In the genomic region with DNA sequence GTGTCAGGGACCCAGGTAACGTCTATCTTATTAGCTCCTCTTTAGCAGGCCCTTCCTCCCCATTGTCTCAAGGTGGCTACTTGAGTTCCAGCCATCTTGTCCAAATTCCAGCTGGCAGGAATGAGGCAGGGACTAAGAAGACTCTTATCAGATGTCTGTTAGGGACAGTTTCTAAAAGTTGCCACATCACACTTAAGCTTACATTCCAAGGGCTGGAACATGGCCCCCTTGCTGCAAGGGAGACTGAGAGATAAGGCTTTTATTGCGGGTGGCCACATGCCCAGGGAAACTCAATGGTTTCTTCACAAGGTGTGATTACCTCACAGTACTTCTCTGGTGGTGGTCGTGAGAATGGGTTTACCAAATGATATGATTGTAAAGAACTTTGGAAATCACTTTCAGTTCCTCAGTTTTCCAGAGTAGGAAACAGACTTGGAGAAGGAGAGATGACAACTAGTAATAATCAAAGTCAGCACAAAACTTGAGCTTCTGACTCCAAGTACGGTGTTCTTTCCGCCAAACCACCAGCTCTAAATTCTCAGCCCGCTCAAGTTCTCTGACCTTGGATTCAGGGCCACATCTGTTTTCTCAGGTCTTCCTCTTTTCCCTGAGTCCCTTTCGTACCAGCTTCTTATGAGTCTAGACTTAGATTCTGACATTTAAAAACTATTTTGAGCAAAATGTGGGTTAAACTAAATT, we compare ENCODE assay signal across 18 cellular contexts. TPM values are rescaled to one million over a fixed set of nuclear protein-coding genes. Genes with fewer than 3 reads are reported as not detected.
DNase-seq lines count a peak whose midpoint lies in the region; ATAC-seq and TF ChIP-seq lines count a peak whose summit lies in the region.
"Had no signal": no experiment of that assay in that cellular context is flagged by ENCODE, and none has a peak within 500 bp of the region (broad histone marks: within the 10 kb centered on the region; RNA-seq: fewer than 3 reads in every experiment).

No MANE protein-coding gene starts in this region.

- 58% methylated on average over 7 of the region's 7 CpGs for WGBS in right lobe of liver (ENCODE audit: insufficient coverage, low coverage, low lambda C conversion rate, missing lambda C conversion rate)

- no peak overlapping the region for H3K4me3 ChIP-seq in BLaER1 treated with 17β-estradiol and CSF1 and Interleukin-3, amounts not matched to agents 10 nM and 100 nM
- no peak overlapping the region for H3K4me3 ChIP-seq in right lobe of liver
- H3K4me3 ChIP-seq: GM12878 had no signal

- no peak for ATAC-seq in right lobe of liver
- ATAC-seq in HG03139 (IDR thresholded peaks at IDR 0.05; ENCODE audit: unreplicated experiment): no peak
- ATAC-seq: activated naive CD8-positive, alpha-beta T cell treated with anti-CD3 and anti-CD28 coated beads, Interleukin-2, amount 50 U/mL, for 24 hours; CD8-positive, alpha-beta T cell; left colon had no signal

- H3K4me2 ChIP-seq in BLaER1 treated with 17β-estradiol and CSF1 and Interleukin-3, amounts not matched to agents 10 nM and 100 nM: peak overlapping the region in 9 of 11 experiments; percentile 49 to 92 (median 78); a peak in 7 of 22 replicates

- intact Hi-C loops in right lobe of liver (cut with DNase I): no loop called here

- H3K36me3 ChIP-seq in BLaER1 treated with 17β-estradiol and CSF1 and Interleukin-3, amounts not matched to agents 10 nM and 100 nM: no peaks in the 10 kb centered on the region
- H3K36me3 ChIP-seq in right lobe of liver: no peaks in the 10 kb centered on the region

- H3K27ac ChIP-seq in BLaER1 treated with 17β-estradiol and CSF1 and Interleukin-3, amounts not matched to agents 10 nM and 100 nM: no peak overlapping the region
- peak overlapping the region in 2 of 3 donors; percentile 5 to 35 for H3K27ac ChIP-seq in right lobe of liver

- DNase-seq in Kasumi-1 (lab: John Stamatoyannopoulos, UW) (peak; percentile 20 to 33), amniotic epithelial cell (ENCODE audit: low read depth) (peak; percentile 56), right lobe of liver (no peak), glomerular visceral epithelial cell (ENCODE audit: extremely low spot score) (no peak), NCI-H526 treated with DMSO at 0.1 percent for 48 hours (lab: John Stamatoyannopoulos, UW) (no peak)
- DNase-seq in activated CD8-positive, alpha-beta memory T cell treated with anti-CD3 and anti-CD28 coated beads for 24 hours: no peak
- DNase-seq: activated CD4-positive, CD25-positive, alpha-beta regulatory T cell; activated naive CD8-positive, alpha-beta T cell treated with anti-CD3 and anti-CD28 coated beads, Interleukin-2, amount 50 U/mL, for 24 hours; CD8-positive, alpha-beta T cell; effector memory CD4-positive, alpha-beta T cell; left colon; stimulated activated CD4-positive, alpha-beta T cell treated with anti-CD3 and anti-CD28 coated beads, Interleukin-2, amount 100 ng/mL, for 48 hours; T-helper 1 cell had no signal

- peaks cover 0 to 4% (median 0%) of the 10 kb centered on the region in 11 experiments; a peak in 1 of 22 replicates for H3K27me3 ChIP-seq in BLaER1 treated with 17β-estradiol and CSF1 and Interleukin-3, amounts not matched to agents 10 nM and 100 nM
- no peaks in the 10 kb centered on the region for H3K27me3 ChIP-seq in right lobe of liver

- H3K4me1 ChIP-seq in BLaER1 treated with 17β-estradiol and CSF1 and Interleukin-3, amounts not matched to agents 10 nM and 100 nM: peaks cover 38 to 55% (median 47%) of the 10 kb centered on the region in 10 experiments
- peaks cover 0 to 94% (median 31%) of the 10 kb centered on the region in 4 donors for H3K4me1 ChIP-seq in right lobe of liver

- H4K20me1 ChIP-seq in BLaER1 treated with 17β-estradiol and CSF1 and Interleukin-3, amounts not matched to agents 10 nM and 100 nM: peaks cover 0 to 86% (median 59%) of the 10 kb centered on the region in 11 experiments; a peak in 18 of 22 replicates

- TF ChIP-seq POLR2A in right lobe of liver (IDR thresholded peaks at IDR 0.05): no peak

- no peaks in the 10 kb centered on the region for H3K9me3 ChIP-seq in BLaER1 treated with 17β-estradiol and CSF1 and Interleukin-3, amounts not matched to agents 10 nM and 100 nM (replicated peaks in 1 of 11)
- no peaks in the 10 kb centered on the region for H3K9me3 ChIP-seq in right lobe of liver

- TF ChIP-seq CTCF in right lobe of liver (IDR thresholded peaks at IDR 0.05): no peak

- no peak overlapping the region for H3K9ac ChIP-seq in BLaER1 treated with 17β-estradiol and CSF1 and Interleukin-3, amounts not matched to agents 10 nM and 100 nM

RNA-seq across cellular contexts. Expression of gene PDIA5, which starts 14.2 kb away (rescaled TPM):
- 100 to 1,000 TPM in 1 of 6 experiments, 10 to 100 TPM in 5; 26.2 to 109 (median 51.9) TPM for total RNA-seq in right lobe of liver

RNA-seq across cellular contexts. Expression of gene SEMA5B, which starts 53.5 kb away (rescaled TPM):
- total RNA-seq in right lobe of liver: under 1 TPM; 0.12 to 0.65 (median 0.25) TPM
- total RNA-seq: activated CD8-positive, alpha-beta memory T cell treated with anti-CD3 and anti-CD28 coated beads for 36 hours; CD8-positive, alpha-beta T cell; GM12878; RPMI7951 had no signal

Comparison
In these comparisons a context has a peak if more than half of its experiments do, and no peak if none do; other contexts are left out.
1. H3K27ac ChIP-seq: peak in right lobe of liver (2 of 3); none in BLaER1 treated with 17β-estradiol and CSF1 and Interleukin-3, amounts not matched to agents 10 nM and 100 nM (0 of 11).
2. DNase-seq: peak in Kasumi-1 (2 of 2) and amniotic epithelial cell (single experiment); none in right lobe of liver (0 of 3), glomerular visceral epithelial cell (single experiment), activated CD8-positive, alpha-beta memory T cell treated with anti-CD3 and anti-CD28 coated beads for 24 hours (single experiment) and NCI-H526 treated with DMSO at 0.1 percent for 48 hours (single experiment).